In genomic region chr10:58993480-58994221, GRCh38 we compare ENCODE assay signal across 14 cellular contexts.
DNase-seq lines count a peak whose midpoint lies in the region; ATAC-seq and TF ChIP-seq lines count a peak whose summit lies in the region.
"Had no signal": no experiment of that assay in that cellular context is flagged by ENCODE, and none has a peak within 500 bp of the region (broad histone marks: within the 10 kb centered on the region; RNA-seq: fewer than 3 reads in every experiment).

No MANE protein-coding gene starts in this region.

- no peak for TF ChIP-seq CTCF in body of pancreas (IDR thresholded peaks at IDR 0.05)

- H3K36me3 ChIP-seq in body of pancreas (replicated peaks in 1 of 2; ENCODE audit: insufficient read depth in 1 of 2, low read depth in 2 of 2): no peaks in the 10 kb centered on the region
- H3K36me3 ChIP-seq: uterus had no signal

- H3K9me3 ChIP-seq in body of pancreas: no peaks in the 10 kb centered on the region
- H3K9me3 ChIP-seq: uterus had no signal

- H3K4me3 ChIP-seq in body of pancreas: no peak overlapping the region
- H3K4me3 ChIP-seq: uterus had no signal

- intact Hi-C loops in body of pancreas (cut with DNase I): no loop called here

- no peak for TF ChIP-seq POLR2A in body of pancreas (IDR thresholded peaks at IDR 0.05)

- peak; percentile 54 for ATAC-seq in GM18520 (IDR thresholded peaks at IDR 0.05; ENCODE audit: unreplicated experiment)
- peak; percentile 69 for ATAC-seq in HG02571 (IDR thresholded peaks at IDR 0.05; ENCODE audit: unreplicated experiment)
- ATAC-seq in body of pancreas: no peak

- WGBS in body of pancreas, 2 donors: 75% methylated on average over 7 of the region's 7 CpGs

- no peaks in the 10 kb centered on the region for H3K27me3 ChIP-seq in body of pancreas
- H3K27me3 ChIP-seq: uterus had no signal

- DNase-seq in NCI-H69 (lab: John Stamatoyannopoulos, UW) (peak; percentile 79), putamen (ENCODE audit: low spot score) (peak; percentile 93), RKO (ENCODE audit: low spot score) (no peak), body of pancreas (no peak)
- DNase-seq in activated effector memory CD4-positive, alpha-beta T cell treated with Interleukin-2 at 50 U/mL for 16 hours: no peak
- no peak for DNase-seq in NK-92 treated with Interleukin-12 subunit alpha and Interleukin-12 subunit beta, amount 100 ng/mL, for 24 hours (lab: John Stamatoyannopoulos, UW)
- DNase-seq: activated CD4-positive, alpha-beta memory T cell treated with anti-CD3 and anti-CD28 coated beads for 36 hours; activated naive CD8-positive, alpha-beta T cell treated with anti-CD3 and anti-CD28 coated beads, Interleukin-2, amount 10 ng/mL, durations not matched to agents 7 days and 5 days; DMS153; NCI-H1694 treated with DMSO at 0.1 percent for 48 hours; SHP77 treated with DMSO at 0.1 percent for 48 hours; uterus had no signal

- peaks cover 21% of the 10 kb centered on the region for H3K4me1 ChIP-seq in body of pancreas
- H3K4me1 ChIP-seq: uterus had no signal

- H3K27ac ChIP-seq in body of pancreas: no peak overlapping the region
- H3K27ac ChIP-seq: uterus had no signal

Comparison
In these comparisons a context has a peak if more than half of its experiments do, and no peak if none do; other contexts are left out.
1. DNase-seq: peak in NCI-H69 (single experiment) and putamen (single experiment); none in RKO (single experiment), body of pancreas (0 of 4), activated effector memory CD4-positive, alpha-beta T cell treated with Interleukin-2 at 50 U/mL for 16 hours (single experiment) and NK-92 treated with Interleukin-12 subunit alpha and Interleukin-12 subunit beta, amount 100 ng/mL, for 24 hours (single experiment).